ENCODE assay signal across 15 cellular contexts in genomic region chr5:106862450-106863193, GRCh38.
DNase-seq lines count a peak whose midpoint lies in the region; ATAC-seq and TF ChIP-seq lines count a peak whose summit lies in the region.
"Had no signal": no experiment of that assay in that cellular context is flagged by ENCODE, and none has a peak within 500 bp of the region (broad histone marks: within the 10 kb centered on the region; RNA-seq: fewer than 3 reads in every experiment).

No MANE protein-coding gene starts in this region.

- no peaks in the 10 kb centered on the region for H3K9me3 ChIP-seq in AG04450 (ENCODE audit: control insufficient read depth, insufficient read depth, low read length)
- H3K9me3 ChIP-seq: BLaER1 treated with 17β-estradiol and CSF1 and Interleukin-3, amounts not matched to agents 10 nM and 100 nM had no signal

- CTCF ChIA-PET in AG04450 (lab: Charles Lee) = no interaction called here

- no peaks in the 10 kb centered on the region for H3K27me3 ChIP-seq in AG04450 (ENCODE audit: control insufficient read depth, insufficient read depth, low read length)
- H3K27me3 ChIP-seq: BLaER1 treated with 17β-estradiol and CSF1 and Interleukin-3, amounts not matched to agents 10 nM and 100 nM had no signal

- DNase-seq in AG04450 (ENCODE audit: low read depth, low spot score) (peak; percentile 42), HCEC 1CT (peak; percentile 85), RPMI7951 (ENCODE audit: low read depth) (peak; percentile 49), fibroblast of pulmonary artery (ENCODE audit: low read depth) (peak; percentile 21), inferior parietal cortex (ENCODE audit: extremely low spot score) (no peak)
- DNase-seq in activated CD4-positive, alpha-beta T cell treated with anti-CD3 and anti-CD28 coated beads, Interleukin-2, amount 50 U/mL, for 1 hour = no peak
- DNase-seq in activated CD8-positive, alpha-beta memory T cell treated with anti-CD3 and anti-CD28 coated beads, Interleukin-2, amount 50 U/mL, for 4 hours = no peak
- DNase-seq: activated CD4-positive, CD25-positive, alpha-beta regulatory T cell treated with anti-CD3 and anti-CD28 coated beads, Interleukin-2, amount 50 U/mL, for 72 hours; activated naive CD4-positive, alpha-beta T cell treated with anti-CD3 and anti-CD28 coated beads, Interleukin-2, amount 10 ng/mL, durations not matched to agents 7 days and 5 days; effector memory CD4-positive, alpha-beta T cell; stimulated activated naive CD4-positive, alpha-beta T cell treated with Interleukin-2 at 50 U/mL for 16 hours had no signal

- POLR2A ChIA-PET in AG04450 (lab: Yijun Ruan, JAX) = no interaction called here

- no peak for ATAC-seq in GM21723 (IDR thresholded peaks at IDR 0.05; ENCODE audit: unreplicated experiment)
- ATAC-seq: natural killer cell treated with Interleukin-12 subunit alpha and Interleukin-12 subunit beta and Interleukin-15 and Interleukin-18, amount 100 ng/mL, for 72 hours; Right ventricle myocardium inferior had no signal

- TF ChIP-seq CTCF in AG04450 (IDR thresholded peaks at IDR 0.05; ENCODE audit: low read depth, low read length) = no peak
- TF ChIP-seq CTCF in fibroblast of pulmonary artery (IDR thresholded peaks at IDR 0.05; ENCODE audit: low read length, missing control alignments) = no peak

- H3K4me3 ChIP-seq in AG04450 (ENCODE audit: low read depth, low read length) = no peak overlapping the region
- no peak overlapping the region for H3K4me3 ChIP-seq in fibroblast of pulmonary artery (replicated peaks; ENCODE audit: low read depth, low read length)
- H3K4me3 ChIP-seq: BLaER1 treated with 17β-estradiol and CSF1 and Interleukin-3, amounts not matched to agents 10 nM and 100 nM had no signal

- no peak overlapping the region for H3K27ac ChIP-seq in AG04450 (ENCODE audit: low read depth, low read length)
- H3K27ac ChIP-seq: BLaER1 treated with 17β-estradiol and CSF1 and Interleukin-3, amounts not matched to agents 10 nM and 100 nM had no signal

Comparison
In these comparisons a context has a peak if more than half of its experiments do, and no peak if none do; other contexts are left out.
1. DNase-seq: peak in AG04450 (single experiment), HCEC 1CT (single experiment), RPMI7951 (single experiment) and fibroblast of pulmonary artery (single experiment); none in activated CD4-positive, alpha-beta T cell treated with anti-CD3 and anti-CD28 coated beads, Interleukin-2, amount 50 U/mL, for 1 hour (single experiment), activated CD8-positive, alpha-beta memory T cell treated with anti-CD3 and anti-CD28 coated beads, Interleukin-2, amount 50 U/mL, for 4 hours (single experiment) and inferior parietal cortex (single experiment).